25 cellular contexts compared by ENCODE assay signal in genomic region chr15:77863491-77864105, GRCh38.
"Had no signal": no experiment of that assay in that cellular context is flagged by ENCODE, and none has a peak within 500 bp of the region (broad histone marks: within the 10 kb centered on the region; RNA-seq: fewer than 3 reads in every experiment).

No MANE protein-coding gene starts in this region.

- H3K9me3 Mint-ChIP-seq: activated B cell treated with CpG ODN at 0.5 μM for 24 hours; naive B cell; stimulated activated effector memory CD8-positive, alpha-beta T cell treated with anti-CD3 and anti-CD28 coated beads, Interleukin-12 subunit alpha, Interleukin-12 subunit beta, amount 100 ng/mL, for 72 hours; stimulated activated naive CD8-positive, alpha-beta T cell treated with anti-CD3 and anti-CD28 coated beads, Interleukin-15, amount 100 ng/mL, for 72 hours had no signal

- H3K36me3 Mint-ChIP-seq: activated naive CD8-positive, alpha-beta T cell; naive B cell had no signal

- H3K27me3 Mint-ChIP-seq: activated naive CD8-positive, alpha-beta T cell had no signal

- H3K27ac ChIP-seq: adrenal gland, ascending aorta, brain microvascular endothelial cell, coronary artery, epithelial cell of prostate, gastroesophageal sphincter, lower lobe of right lung, neutrophil, ovary, psoas muscle, right atrium auricular region, tibial nerve, vagina had no signal

- H3K9me3 ChIP-seq: adrenal gland, ascending aorta, gastroesophageal sphincter, lower lobe of right lung, neutrophil, ovary, psoas muscle, right atrium auricular region, tibial nerve, vagina had no signal

- FAIRE-seq: keratinocyte had no signal

- H3K27me3 ChIP-seq: adrenal gland, ascending aorta, brain microvascular endothelial cell, neutrophil, ovary, right atrium auricular region, tibial nerve, vagina had no signal

- H3K4me3 ChIP-seq: adrenal gland, ascending aorta, coronary artery, gastroesophageal sphincter, lower lobe of right lung, ovary, psoas muscle, right atrium auricular region, tibial nerve, vagina had no signal

- DNase-seq: activated B cell treated with CpG ODN at 0.5 μM for 24 hours; activated CD4-positive, alpha-beta T cell treated with anti-CD3 and anti-CD28 coated beads for 4 hours; activated CD4-positive, alpha-beta T cell treated with anti-CD3 and anti-CD28 coated beads, Interleukin-2, amount 50 U/mL, for 48 hours; activated gamma-delta T cell treated with Interleukin-2 at 50 U/mL for 16 hours; brain microvascular endothelial cell; lower lobe of right lung; naive B cell; ovary; stimulated activated CD4-positive, alpha-beta T cell treated with anti-CD3 and anti-CD28 coated beads, Interleukin-2, amount 100 ng/mL, for 24 hours; stimulated activated naive CD8-positive, alpha-beta T cell treated with anti-CD3 and anti-CD28 coated beads, Interleukin-15, amount 100 ng/mL, for 72 hours; SW 1271; T-helper 17 cell had no signal

- H3K27ac Mint-ChIP-seq: activated B cell treated with CpG ODN at 0.5 μM for 24 hours; activated naive CD8-positive, alpha-beta T cell; stimulated activated effector memory CD8-positive, alpha-beta T cell treated with anti-CD3 and anti-CD28 coated beads, Interleukin-12 subunit alpha, Interleukin-12 subunit beta, amount 100 ng/mL, for 72 hours; T-helper 17 cell had no signal

- H3K4me1 Mint-ChIP-seq: activated B cell treated with CpG ODN at 0.5 μM for 24 hours; stimulated activated effector memory CD8-positive, alpha-beta T cell treated with anti-CD3 and anti-CD28 coated beads, Interleukin-12 subunit alpha, Interleukin-12 subunit beta, amount 100 ng/mL, for 72 hours; stimulated activated naive CD8-positive, alpha-beta T cell treated with anti-CD3 and anti-CD28 coated beads, Interleukin-15, amount 100 ng/mL, for 72 hours had no signal

- H3K4me3 Mint-ChIP-seq: activated B cell treated with CpG ODN at 0.5 μM for 24 hours; activated naive CD8-positive, alpha-beta T cell; naive B cell; stimulated activated effector memory CD8-positive, alpha-beta T cell treated with anti-CD3 and anti-CD28 coated beads, Interleukin-12 subunit alpha, Interleukin-12 subunit beta, amount 100 ng/mL, for 72 hours; stimulated activated naive CD8-positive, alpha-beta T cell treated with anti-CD3 and anti-CD28 coated beads, Interleukin-15, amount 100 ng/mL, for 72 hours; T-helper 17 cell had no signal

- H3K36me3 ChIP-seq: adrenal gland, ascending aorta, brain microvascular endothelial cell, gastroesophageal sphincter, lower lobe of right lung, neutrophil, ovary, right atrium auricular region, tibial nerve, vagina had no signal

- H3K4me1 ChIP-seq: adrenal gland, ascending aorta, gastroesophageal sphincter, lower lobe of right lung, psoas muscle, right atrium auricular region, tibial nerve, vagina had no signal
